ENCODE assay signal across 8 cellular contexts in the genomic region with DNA sequence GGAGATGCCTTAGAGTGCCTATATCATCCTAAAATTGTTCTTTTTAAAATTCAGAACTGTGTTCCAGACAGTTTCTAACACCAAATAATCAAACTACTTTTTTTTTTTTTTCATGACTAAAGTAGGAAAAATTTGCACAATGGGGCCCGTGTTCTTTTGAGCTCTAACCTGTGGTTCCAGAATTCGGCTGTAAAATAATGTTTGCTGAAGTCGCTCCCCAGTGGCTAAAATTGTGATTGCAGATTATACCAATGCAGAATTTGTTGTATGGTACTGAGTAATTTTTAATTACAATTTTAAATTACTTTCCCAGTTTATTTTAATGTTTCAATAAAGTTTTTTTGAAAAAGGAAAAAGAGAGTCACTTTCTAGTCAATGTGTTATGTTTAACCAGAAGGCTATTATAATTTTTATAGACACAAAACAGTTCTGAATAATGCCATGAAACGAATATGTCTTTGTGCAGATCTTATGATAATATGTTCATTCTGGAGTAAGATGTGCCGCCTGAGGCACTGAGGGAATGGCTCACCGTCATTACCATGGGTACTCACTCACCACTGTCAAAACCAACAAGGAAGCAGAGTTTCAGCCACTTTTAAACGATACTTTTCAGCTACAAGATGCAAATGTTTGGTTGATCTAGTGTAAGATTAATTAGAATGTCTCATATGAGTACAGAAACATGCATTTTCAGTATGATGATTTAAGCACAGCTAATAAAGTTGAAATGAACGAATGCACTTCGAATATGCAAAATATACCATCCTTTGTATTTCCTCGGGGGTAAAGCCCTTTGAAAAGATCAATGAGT.
DNase-seq lines count a peak whose midpoint lies in the region; ATAC-seq lines count a peak whose summit lies in the region.

No MANE protein-coding gene starts in this region.

- H3K4me1 Mint-ChIP-seq in activated T-cell treated with anti-CD3 and anti-CD28 coated beads, Interleukin-2, amount 50 U/mL, for 24 hours (ENCODE audit: low read depth), result peaks cover 59% of the 10 kb centered on the region
- H3K4me1 Mint-ChIP-seq in immature natural killer cell, result peaks cover 35 to 40% of the 10 kb centered on the region in 2 donors

- H3K9me3 Mint-ChIP-seq in activated T-cell treated with anti-CD3 and anti-CD28 coated beads, Interleukin-2, amount 50 U/mL, for 24 hours, result no peaks in the 10 kb centered on the region
- no peaks in the 10 kb centered on the region for H3K9me3 Mint-ChIP-seq in immature natural killer cell

- H3K36me3 Mint-ChIP-seq in activated T-cell treated with anti-CD3 and anti-CD28 coated beads, Interleukin-2, amount 50 U/mL, for 24 hours (ENCODE audit: low read depth), result no peaks in the 10 kb centered on the region
- peaks cover 0 to 3% (median 0%) of the 10 kb centered on the region in 3 donors for H3K36me3 Mint-ChIP-seq in immature natural killer cell

- DNase-seq in COLO829 (ENCODE audit: low spot score) (peak; percentile 63), iris pigment epithelial cell (ENCODE audit: low read depth) (peak; percentile 38), NCI-H510A (lab: John Stamatoyannopoulos, UW) (no peak), immature natural killer cell (no peak), GOT3 (lab: John Stamatoyannopoulos, UW) (no peak), NCI-H510A treated with DMSO at 0.1 percent for 48 hours (lab: John Stamatoyannopoulos, UW) (no peak)
- DNase-seq in activated T-cell treated with anti-CD3 and anti-CD28 coated beads, Interleukin-2, amount 50 U/mL, for 24 hours, result no peak

- peak overlapping the region; percentile 7 for H3K4me3 Mint-ChIP-seq in activated T-cell treated with anti-CD3 and anti-CD28 coated beads, Interleukin-2, amount 50 U/mL, for 24 hours
- H3K4me3 Mint-ChIP-seq in immature natural killer cell, result no peak overlapping the region

- peak; percentile 45 for ATAC-seq in HG02885 (IDR thresholded peaks at IDR 0.05; ENCODE audit: poor library complexity, unreplicated experiment)

- H3K27me3 Mint-ChIP-seq in activated T-cell treated with anti-CD3 and anti-CD28 coated beads, Interleukin-2, amount 50 U/mL, for 24 hours, result no peaks in the 10 kb centered on the region
- H3K27me3 Mint-ChIP-seq in immature natural killer cell (ENCODE audit: low read depth in 3 of 3), result peaks cover 1 to 15% (median 8%) of the 10 kb centered on the region in 3 donors

- H3K27ac Mint-ChIP-seq in activated T-cell treated with anti-CD3 and anti-CD28 coated beads, Interleukin-2, amount 50 U/mL, for 24 hours, result peak overlapping the region; percentile 81
- peak overlapping the region in 1 of 6 donors; percentile 45 for H3K27ac Mint-ChIP-seq in immature natural killer cell

Comparison
In these comparisons a context has a peak if more than half of its experiments do, and no peak if none do; other contexts are left out.
1. DNase-seq: peak in COLO829 (single experiment) and iris pigment epithelial cell (single experiment); none in activated T-cell treated with anti-CD3 and anti-CD28 coated beads, Interleukin-2, amount 50 U/mL, for 24 hours (single experiment), NCI-H510A (single experiment), immature natural killer cell (0 of 3), GOT3 (single experiment) and NCI-H510A treated with DMSO at 0.1 percent for 48 hours (single experiment).